ENCODE assay signal across 26 cellular contexts in the genomic region with DNA sequence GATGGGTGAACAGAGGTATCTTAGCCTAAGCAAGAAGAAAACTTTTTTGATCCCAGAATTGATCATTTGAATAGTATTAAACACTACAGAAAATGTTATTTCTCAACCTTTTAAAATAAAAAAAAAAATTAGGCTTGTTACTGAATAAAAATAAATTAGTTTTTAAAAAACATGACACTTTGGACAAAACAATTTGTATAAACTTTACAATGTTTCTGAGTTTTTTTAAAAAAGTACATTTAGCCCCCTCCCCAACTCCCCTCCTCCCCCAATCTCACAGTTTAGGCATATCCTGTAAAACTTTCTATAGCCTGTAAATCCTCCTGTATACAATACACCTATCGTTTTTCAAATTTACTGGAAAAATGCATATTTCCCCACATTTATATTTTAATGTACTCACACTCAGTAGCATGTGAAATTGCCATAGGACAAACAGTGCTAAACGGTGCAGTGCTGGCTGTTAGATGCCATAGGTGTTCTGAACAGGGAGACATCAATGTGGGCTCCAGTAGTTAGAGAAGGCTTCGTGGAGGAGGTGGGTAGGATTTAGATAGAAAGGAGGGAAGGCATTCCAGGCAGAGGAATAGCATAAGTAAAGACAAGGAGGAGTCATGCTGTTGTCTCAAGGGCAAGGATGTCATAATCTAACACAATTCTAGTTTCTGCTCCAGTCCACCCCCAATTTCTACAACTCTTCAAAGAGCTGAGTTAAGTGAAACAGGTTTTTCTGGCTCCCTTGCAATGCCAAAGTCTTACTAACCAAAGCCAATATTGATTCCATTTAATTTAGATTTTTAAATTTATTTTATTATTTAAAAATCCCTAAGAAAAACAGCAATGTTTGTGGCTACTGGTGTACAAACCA. TPM values are rescaled to one million over a fixed set of nuclear protein-coding genes. Genes with fewer than 3 reads are reported as not detected.
DNase-seq lines count a peak whose midpoint lies in the region; ATAC-seq, FAIRE-seq and TF ChIP-seq lines count a peak whose summit lies in the region.
"Had no signal": no experiment of that assay in that cellular context is flagged by ENCODE, and none has a peak within 500 bp of the region (broad histone marks: within the 10 kb centered on the region; RNA-seq: fewer than 3 reads in every experiment).

No MANE protein-coding gene starts in this region.

- H3K9me3 ChIP-seq in K562 (replicated peaks; ENCODE audit: control insufficient read depth, insufficient read depth, low read depth, low read length) (no peaks in the 10 kb centered on the region), neutrophil (no peaks in the 10 kb centered on the region), esophagus squamous epithelium (no peaks in the 10 kb centered on the region)
- H3K9me3 ChIP-seq: A549, gastroesophageal sphincter had no signal

- no peak overlapping the region for H3K27ac ChIP-seq in K562 (ENCODE audit: extremely low read depth, low read depth, low read length)
- H3K27ac ChIP-seq in neutrophil = peak overlapping the region; percentile 33
- H3K27ac ChIP-seq in esophagus squamous epithelium = no peak overlapping the region
- H3K27ac ChIP-seq: A549, gastroesophageal sphincter had no signal

- no peak for TF ChIP-seq RAD21 in K562 (CRISPR knock-in tag; conservative IDR thresholded peaks at IDR 0.05 in 1 of 2, IDR thresholded peaks at IDR 0.05 in 1 of 2)

- H3K4me1 Mint-ChIP-seq in activated T-cell treated with anti-CD3 and anti-CD28 coated beads, Interleukin-2, amount 50 U/mL, for 24 hours (ENCODE audit: low read depth) = peaks cover 33% of the 10 kb centered on the region

- H3K4me1 ChIP-seq in K562 (replicated peaks in 1 of 2; ENCODE audit: control insufficient read depth in 2 of 2, insufficient read depth in 2 of 2, low read length in 2 of 2) (no peaks in the 10 kb centered on the region; a peak in 1 of 5 replicates), neutrophil (ENCODE audit: control insufficient read depth in 1 of 2, insufficient read depth in 1 of 2, low read depth in 1 of 2, low read length in 1 of 2) (no peaks in the 10 kb centered on the region), esophagus squamous epithelium (peaks cover 0 to 12% (median 7%) of the 10 kb centered on the region in 3 donors)
- H3K4me1 ChIP-seq: gastroesophageal sphincter had no signal

- peaks cover 93% of the 10 kb centered on the region for H3K36me3 Mint-ChIP-seq in activated T-cell treated with anti-CD3 and anti-CD28 coated beads, Interleukin-2, amount 50 U/mL, for 24 hours (ENCODE audit: low read depth)

- 0 out of 2 replicates have a peak, but pooled peaks cover 2% of the 10 kb centered on the region for H4K20me1 ChIP-seq in K562 (replicated peaks; ENCODE audit: control insufficient read depth, insufficient read depth, low read length)

- no peak for DNase-seq in activated T-cell treated with anti-CD3 and anti-CD28 coated beads, Interleukin-2, amount 50 U/mL, for 24 hours
- no peak for DNase-seq in activated T-cell treated with anti-CD3 and anti-CD28 coated beads, Interleukin-2, amount 50 U/mL, for 48 hours
- DNase-seq in GM19239 (ENCODE audit: insufficient read length, low spot score) = no peak
- DNase-seq in K562 (ENCODE audit: extremely low read depth in 1 of 4, low spot score in 3 of 4) = no peak
- DNase-seq in hippocampal formation (lab: John Stamatoyannopoulos, UW) = no peak
- no peak for DNase-seq in esophagus squamous epithelium (lab: John Stamatoyannopoulos, UW)
- DNase-seq in SK-N-DZ (ENCODE audit: low spot score) = no peak
- DNase-seq: activated CD4-positive, alpha-beta memory T cell treated with anti-CD3 and anti-CD28 coated beads, Interleukin-2, amount 10 ng/mL, durations not matched to agents 7 days and 5 days; activated CD4-positive, CD25-positive, alpha-beta regulatory T cell; activated naive CD4-positive, alpha-beta T cell treated with Interleukin-2 at 50 U/mL for 16 hours; activated T-cell treated with anti-CD3 and anti-CD28 coated beads, Interleukin-2, amount 50 U/mL, for 1 hour; DMS 273 treated with DMSO at 0.1 percent for 48 hours; effector CD4-positive, alpha-beta T cell; H7; NCI-H1436 treated with DMSO at 0.1 percent for 48 hours; NCI-H524; occipital lobe; retina; stimulated activated CD4-positive, alpha-beta T cell treated with anti-CD3 and anti-CD28 coated beads, Interleukin-12 subunit alpha, Interleukin-12 subunit beta, amount 100 ng/mL, for 4 hours; T1000 had no signal

- POLR2A ChIA-PET in K562 (lab: Yijun Ruan, JAX) = no interaction called here

- FAIRE-seq in GM19239 (lab: Jason Lieb, UNC) (peak; percentile 68), K562 (lab: Jason Lieb, UNC) (no peak)
- FAIRE-seq: A549, astrocyte had no signal

- H3K79me2 ChIP-seq in K562 (ENCODE audit: control insufficient read depth, insufficient read depth, low read length) = peaks cover 42% of the 10 kb centered on the region

- in situ Hi-C loops in K562 (cut with MboI) = no loop called here

- H3K9me1 ChIP-seq in K562 (ENCODE audit: control insufficient read depth, insufficient read depth, low read length) = no peaks in the 10 kb centered on the region

- H3K4me3 Mint-ChIP-seq in activated T-cell treated with anti-CD3 and anti-CD28 coated beads, Interleukin-2, amount 50 U/mL, for 24 hours = no peak overlapping the region
- H3K4me3 Mint-ChIP-seq: activated CD4-positive, alpha-beta memory T cell treated with anti-CD3 and anti-CD28 coated beads, Interleukin-2, amount 10 ng/mL, durations not matched to agents 7 days and 5 days; stimulated activated naive CD8-positive, alpha-beta T cell treated with anti-CD3 and anti-CD28 coated beads, Interleukin-15, Interleukin-2, amounts not matched to agents 100 ng/mL and 50 ng/mL, for 24 hours had no signal

- TF ChIP-seq CTCF in K562 (IDR thresholded peaks at IDR 0.05 in 2 of 3, conservative IDR thresholded peaks at IDR 0.05 in 1 of 3; ENCODE audit: insufficient read depth in 2 of 3, low read depth in 1 of 3, low read length in 3 of 3) (no peak), neutrophil (IDR thresholded peaks at IDR 0.05) (no peak), esophagus squamous epithelium (IDR thresholded peaks at IDR 0.05) (no peak)

- intact Hi-C loops in K562 (cut with micrococcal nuclease) = no loop called here
- intact Hi-C loops in esophagus squamous epithelium (cut with DNase I) = no loop called here

- 93% methylated on average over 3 of the region's 3 CpGs for WGBS in K562 (ENCODE audit: insufficient coverage, low coverage, missing lambda C conversion rate)
- 56 to 79% methylated on average over 3 of the region's 3 CpGs for WGBS in esophagus squamous epithelium, 2 donors

- H2AFZ ChIP-seq in K562 (ENCODE audit: low read depth, low read length) = no peak overlapping the region

- no peak overlapping the region for H3K4me3 ChIP-seq in K562
- no peak overlapping the region for H3K4me3 ChIP-seq in neutrophil (ENCODE audit: low read depth in 1 of 2, low read length in 1 of 2)
- H3K4me3 ChIP-seq in esophagus squamous epithelium = no peak overlapping the region
- H3K4me3 ChIP-seq: A549, gastroesophageal sphincter, lung had no signal

- no peak overlapping the region for H3K4me2 ChIP-seq in K562 (ENCODE audit: insufficient read depth, low read length)
- H3K4me2 ChIP-seq: A549 had no signal

- TF ChIP-seq EP300 in K562 (IDR thresholded peaks at IDR 0.05; ENCODE audit: low read length) = no peak

- H3K36me3 ChIP-seq in K562 (ENCODE audit: control insufficient read depth, insufficient read depth, low read length) = peaks cover 89% of the 10 kb centered on the region
- peaks cover 85% of the 10 kb centered on the region for H3K36me3 ChIP-seq in neutrophil
- H3K36me3 ChIP-seq in esophagus squamous epithelium = peaks cover 4 to 74% (median 10%) of the 10 kb centered on the region in 3 donors

- H3K27ac Mint-ChIP-seq in activated T-cell treated with anti-CD3 and anti-CD28 coated beads, Interleukin-2, amount 50 U/mL, for 24 hours = peak overlapping the region; percentile 70
- H3K27ac Mint-ChIP-seq: activated CD4-positive, alpha-beta memory T cell treated with anti-CD3 and anti-CD28 coated beads, Interleukin-2, amount 10 ng/mL, durations not matched to agents 7 days and 5 days; stimulated activated naive CD8-positive, alpha-beta T cell treated with anti-CD3 and anti-CD28 coated beads, Interleukin-15, Interleukin-2, amounts not matched to agents 100 ng/mL and 50 ng/mL, for 24 hours had no signal

- no peak overlapping the region for H3K9ac ChIP-seq in K562 (ENCODE audit: insufficient read depth in 1 of 2, low read depth in 2 of 2, low read length in 2 of 2)

- CTCF ChIA-PET in K562 (lab: Yijun Ruan, JAX; ENCODE audit: low intra/inter-chr PET ratio) = interaction anchor here (0.5 kb wide), 1 partner anchor 126 kb away, joined by 4 read pairs; no protein-coding TSS in a partner anchor

- BruUV-seq in K562 (replicated peaks; lab: Mats Ljungman, UMichigan) = no TSS peak

- H3K27me3 ChIP-seq in K562 (ENCODE audit: control insufficient read depth in 2 of 2, insufficient read depth in 2 of 2, low read length in 2 of 2) (no peaks in the 10 kb centered on the region), neutrophil (no peaks in the 10 kb centered on the region), esophagus squamous epithelium (no peaks in the 10 kb centered on the region)
- H3K27me3 ChIP-seq: gastroesophageal sphincter had no signal

- H3K27me3 Mint-ChIP-seq in activated T-cell treated with anti-CD3 and anti-CD28 coated beads, Interleukin-2, amount 50 U/mL, for 24 hours = no peaks in the 10 kb centered on the region
- H3K27me3 Mint-ChIP-seq: activated CD4-positive, alpha-beta memory T cell treated with anti-CD3 and anti-CD28 coated beads, Interleukin-2, amount 10 ng/mL, durations not matched to agents 7 days and 5 days; stimulated activated naive CD8-positive, alpha-beta T cell treated with anti-CD3 and anti-CD28 coated beads, Interleukin-15, Interleukin-2, amounts not matched to agents 100 ng/mL and 50 ng/mL, for 24 hours had no signal

- no peaks in the 10 kb centered on the region for H3K9me3 Mint-ChIP-seq in activated T-cell treated with anti-CD3 and anti-CD28 coated beads, Interleukin-2, amount 50 U/mL, for 24 hours
- H3K9me3 Mint-ChIP-seq: activated CD4-positive, alpha-beta memory T cell treated with anti-CD3 and anti-CD28 coated beads, Interleukin-2, amount 10 ng/mL, durations not matched to agents 7 days and 5 days; stimulated activated naive CD8-positive, alpha-beta T cell treated with anti-CD3 and anti-CD28 coated beads, Interleukin-15, Interleukin-2, amounts not matched to agents 100 ng/mL and 50 ng/mL, for 24 hours had no signal

- TF ChIP-seq POLR2A in K562 (conservative IDR thresholded peaks at IDR 0.05) (no peak), esophagus squamous epithelium (IDR thresholded peaks at IDR 0.05) (no peak)

- ATAC-seq in K562 = no peak; the same call in 2 of the 3 replicates
- ATAC-seq: A549, gastroesophageal sphincter had no signal

RNA-seq across cellular contexts. Expression of a gene that starts 50.9 kb away (rescaled TPM):
- total RNA-seq in K562 (2011; cell fraction: chromatin; rRNA removed; ENCODE audit: low replicate concordance) = 73.5 and 177 TPM in 2 replicates
- 36.0 and 43.8 TPM in 2 replicates for total RNA-seq in K562 (2011; cell fraction: nucleolus; rRNA removed)
- total RNA-seq in K562 (2011; cell fraction: nucleoplasm; rRNA removed) = 64.0 and 89.2 TPM in 2 replicates
- total RNA-seq in K562 (2014; rRNA removed) (75.2 and 83.9 TPM in 2 replicates), K562 (2014; rRNA removed; fragmentation: Illumina TruSeq; extraction: Trizol) (86.6 and 101 TPM in 2 replicates), K562 (2015; rRNA removed; fragmentation: Illumina TruSeq; extraction: Trizol) (102 and 106 TPM in 2 replicates), K562 (2021) (73.5 and 74.9 TPM in 2 replicates), esophagus squamous epithelium (10 to 100 TPM; 41.3 to 97.8 (median 67.6) TPM)
- polyA plus RNA-seq in K562 (2011; rRNA removed) (76.6 and 89.7 TPM in 2 replicates), K562 (2014; fragmentation: Illumina TruSeq; extraction: Trizol) (61.2 and 64.1 TPM in 2 replicates), K562 (2014; fragmentation: Nextera tagmentation; extraction: Ambion mirVana) (10 to 100 TPM; 12.0 to 13.1 TPM), K562 (2014; rRNA removed) (35.7 and 39.3 TPM in 2 replicates)
- 30.9 and 42.5 TPM in 2 replicates for polyA plus RNA-seq in K562 (2011; cell fraction: cytosol; rRNA removed)
- 55.4 and 76.5 TPM in 2 replicates for polyA plus RNA-seq in K562 (2011; cell fraction: nucleus; rRNA removed)
- 26.4 and 29.5 TPM in 2 replicates for polyA plus RNA-seq in K562 (2012)
- polyA minus RNA-seq in K562 (2011; rRNA and poly(A)+ RNA removed) = 171 and 198 TPM in 2 replicates
- polyA minus RNA-seq in K562 (2011; cell fraction: cytosol; rRNA and poly(A)+ RNA removed) = 52.7 and 58.2 TPM in 2 replicates
- 76.1 and 128 TPM in 2 replicates for polyA minus RNA-seq in K562 (2011; cell fraction: nucleus; rRNA and poly(A)+ RNA removed)
- polyA plus RNA-seq in SK-N-DZ (2014; cell fraction: cytosol; rRNA removed) = 61.8 and 63.5 TPM in 2 replicates
- polyA plus RNA-seq in SK-N-DZ (2014; cell fraction: nucleus; rRNA removed) = 39.5 and 69.9 TPM in 2 replicates
